Comparison of ENCODE assay signal across 22 cellular contexts in genomic region chr11:64829536-64830251, GRCh38.
"Had no signal": no experiment of that assay in that cellular context is flagged by ENCODE, and none has a peak within 500 bp of the region (broad histone marks: within the 10 kb centered on the region; RNA-seq: fewer than 3 reads in every experiment).

No MANE protein-coding gene starts in this region.

- H3K27me3 Mint-ChIP-seq: T-cell had no signal

- H3K9me3 Mint-ChIP-seq: T-cell had no signal

- H3K36me3 ChIP-seq: MG63 had no signal

- H3K4me3 ChIP-seq: MG63 had no signal

- H3K9me3 ChIP-seq: MG63, SK-N-SH had no signal

- FAIRE-seq: RCC 7860 had no signal

- H3K27me3 ChIP-seq: MG63 had no signal

- DNase-seq: Karpas-422, KG1, MG63, NCI-H1092, NCI-H1105 treated with DMSO at 0.1 percent for 48 hours, NCI-H1417 treated with DMSO at 0.1 percent for 48 hours, NCI-H146, NCI-H1694 treated with DMSO at 0.1 percent for 48 hours, NCI-H1930, NCI-H2081, NCI-H2107, NCI-H226, NCI-H446, NCI-H510A, NCI-H524 treated with DMSO at 0.1 percent for 48 hours, NCI-H69, NCI-H774, RPMI8226, SK-N-SH, SW 1271, T-cell had no signal

- H3K9ac ChIP-seq: SK-N-SH had no signal

- H3K27ac Mint-ChIP-seq: T-cell had no signal

- H3K4me1 Mint-ChIP-seq: T-cell had no signal

- ATAC-seq: T-cell had no signal

- H3K4me2 ChIP-seq: SK-N-SH had no signal

- H3K4me3 Mint-ChIP-seq: T-cell had no signal
